8 cellular contexts compared by ENCODE assay signal in genomic region chr17:40490289-40490853, GRCh38. TPM values are rescaled to one million over a fixed set of nuclear protein-coding genes. Genes with fewer than 3 reads are reported as not detected.
A peak's percentile ranks its signal among the peaks of the same experiment; 100 is the strongest.
DNase-seq lines count a peak whose midpoint lies in the region; ATAC-seq and TF ChIP-seq lines count a peak whose summit lies in the region.

No MANE protein-coding gene starts in this region.

- H4K20me1 ChIP-seq in Loucy (ENCODE audit: insufficient read depth, low read length, poor library complexity, severe bottlenecking) = no peaks in the 10 kb centered on the region

- ATAC-seq in GM21381 (IDR thresholded peaks at IDR 0.05; ENCODE audit: unreplicated experiment) (no peak), GM19463 (IDR thresholded peaks at IDR 0.05; ENCODE audit: unreplicated experiment) (no peak)

- H3K27ac Mint-ChIP-seq in activated T-helper 2 cell treated with anti-CD3 and anti-CD28 coated beads, Interferon-gamma antibody, Interleukin-2, Interleukin-4, amounts not matched to agents 10 μg/mL and 5 μg/mL and 100 μg/mL, durations not matched to agents 14 hours and 24 hours and 36 hours = peak overlapping the region; percentile 25

- H3K9me2 ChIP-seq in Loucy (replicated peaks; ENCODE audit: low read depth, low read length) = no peaks in the 10 kb centered on the region

- no peaks in the 10 kb centered on the region for H3K27me3 ChIP-seq in Loucy (ENCODE audit: insufficient read depth, low read length, poor library complexity, severe bottlenecking)
- H3K27me3 ChIP-seq in right atrium auricular region = no peaks in the 10 kb centered on the region
- no peaks in the 10 kb centered on the region for H3K27me3 ChIP-seq in skeletal muscle satellite cell (ENCODE audit: control insufficient read depth, insufficient read depth, low read length)

- H3K4me1 Mint-ChIP-seq in activated T-helper 2 cell treated with anti-CD3 and anti-CD28 coated beads, Interferon-gamma antibody, Interleukin-2, Interleukin-4, amounts not matched to agents 10 μg/mL and 5 μg/mL and 100 μg/mL, durations not matched to agents 14 hours and 24 hours and 36 hours (ENCODE audit: low read depth) = peaks cover 54% of the 10 kb centered on the region

- H3K27me3 Mint-ChIP-seq in activated T-helper 2 cell treated with anti-CD3 and anti-CD28 coated beads, Interferon-gamma antibody, Interleukin-2, Interleukin-4, amounts not matched to agents 10 μg/mL and 5 μg/mL and 100 μg/mL, durations not matched to agents 14 hours and 24 hours and 36 hours (ENCODE audit: low read depth) = no peaks in the 10 kb centered on the region

- no peaks in the 10 kb centered on the region for H3K36me3 ChIP-seq in Loucy (ENCODE audit: insufficient read depth, low read length)
- no peaks in the 10 kb centered on the region for H3K36me3 ChIP-seq in right atrium auricular region
- H3K36me3 ChIP-seq in skeletal muscle satellite cell (ENCODE audit: insufficient read depth, low read length) = no peaks in the 10 kb centered on the region

- peak overlapping the region; percentile 34; the same call in 1 of the 2 replicates for H2AFZ ChIP-seq in Loucy (ENCODE audit: low read length)

- H3K4me1 ChIP-seq in Loucy (ENCODE audit: insufficient read depth, low read length, poor library complexity, severe bottlenecking) (peaks cover 19% of the 10 kb centered on the region), right atrium auricular region (peaks cover 0 to 8% of the 10 kb centered on the region in 2 donors), skeletal muscle satellite cell (ENCODE audit: control insufficient read depth, insufficient read depth, low read length) (peaks cover 49% of the 10 kb centered on the region)

- H3K4me2 ChIP-seq in Loucy (ENCODE audit: low read depth, low read length, poor library complexity, severe bottlenecking) (peak overlapping the region; percentile 41), skeletal muscle satellite cell (ENCODE audit: low read length) (peak overlapping the region; percentile 4)

- no peaks in the 10 kb centered on the region for H3F3A ChIP-seq in Loucy (ENCODE audit: low read depth)

- H3K4me3 ChIP-seq in Loucy (ENCODE audit: low read length, poor library complexity, severe bottlenecking) (no peak overlapping the region), right atrium auricular region (no peak overlapping the region), skeletal muscle satellite cell (ENCODE audit: low read length) (no peak overlapping the region)

- no peaks in the 10 kb centered on the region for H3K9me3 ChIP-seq in Loucy (ENCODE audit: insufficient read depth, low read depth, low read length)
- H3K9me3 ChIP-seq in right atrium auricular region = no peaks in the 10 kb centered on the region
- no peaks in the 10 kb centered on the region for H3K9me3 ChIP-seq in skeletal muscle satellite cell (replicated peaks; ENCODE audit: low read length)

- no peaks in the 10 kb centered on the region for H3K79me2 ChIP-seq in Loucy (ENCODE audit: insufficient read depth, low read length)

- no peaks in the 10 kb centered on the region for H3K36me3 Mint-ChIP-seq in activated T-helper 2 cell treated with anti-CD3 and anti-CD28 coated beads, Interferon-gamma antibody, Interleukin-2, Interleukin-4, amounts not matched to agents 10 μg/mL and 5 μg/mL and 100 μg/mL, durations not matched to agents 14 hours and 24 hours and 36 hours (ENCODE audit: low read depth)

- no peak overlapping the region for H3K4me3 Mint-ChIP-seq in activated T-helper 2 cell treated with anti-CD3 and anti-CD28 coated beads, Interferon-gamma antibody, Interleukin-2, Interleukin-4, amounts not matched to agents 10 μg/mL and 5 μg/mL and 100 μg/mL, durations not matched to agents 14 hours and 24 hours and 36 hours (ENCODE audit: low read depth)

- H3K9me3 Mint-ChIP-seq in activated T-helper 2 cell treated with anti-CD3 and anti-CD28 coated beads, Interferon-gamma antibody, Interleukin-2, Interleukin-4, amounts not matched to agents 10 μg/mL and 5 μg/mL and 100 μg/mL, durations not matched to agents 14 hours and 24 hours and 36 hours = no peaks in the 10 kb centered on the region

- DNase-seq in C1 segment of cervical spinal cord (lab: John Stamatoyannopoulos, UW) = peak in 13 of 14 donors; percentile 12 to 92 (median 60)
- DNase-seq in activated T-helper 2 cell treated with anti-CD3 and anti-CD28 coated beads, Interferon-gamma antibody, Interleukin-2, Interleukin-4, amounts not matched to agents 10 μg/mL and 5 μg/mL and 100 μg/mL, durations not matched to agents 14 hours and 24 hours and 36 hours (ENCODE audit: low spot score) = no peak
- peak; percentile 82 for DNase-seq in right atrium auricular region (ENCODE audit: low spot score)
- no peak for DNase-seq in NCI-H748 treated with DMSO at 0.1 percent for 48 hours (lab: John Stamatoyannopoulos, UW)

- H3K9ac ChIP-seq in Loucy (ENCODE audit: low read depth, low read length, poor library complexity, severe bottlenecking) (peak overlapping the region; percentile 33), skeletal muscle satellite cell (ENCODE audit: low read depth, low read length) (peak overlapping the region; percentile 52)

- H3K27ac ChIP-seq in right atrium auricular region = no peak overlapping the region

- intact Hi-C loops in activated T-helper 2 cell treated with anti-CD3 and anti-CD28 coated beads, Interferon-gamma antibody, Interleukin-2, Interleukin-4, amounts not matched to agents 10 μg/mL and 5 μg/mL and 100 μg/mL, durations not matched to agents 14 hours and 24 hours and 36 hours (cut with micrococcal nuclease) = no loop called here

- no peak for TF ChIP-seq CTCF in Loucy (conservative IDR thresholded peaks at IDR 0.05; ENCODE audit: low read length)
- TF ChIP-seq CTCF in right atrium auricular region (IDR thresholded peaks at IDR 0.05) = no peak

RNA-seq across cellular contexts. Expression of gene TNS4, which starts 11.1 kb away (rescaled TPM):
- total RNA-seq in activated T-helper 2 cell treated with anti-CD3 and anti-CD28 coated beads, Interferon-gamma antibody, Interleukin-2, Interleukin-4, amounts not matched to agents 10 μg/mL and 5 μg/mL and 100 μg/mL, durations not matched to agents 14 hours and 24 hours and 36 hours = 8.7 and 9.0 TPM in 2 replicates
- not detected for total RNA-seq in right atrium auricular region
- under 0.01 and 0.22 TPM in 2 replicates for total RNA-seq in skeletal muscle satellite cell (2012; rRNA removed)

RNA-seq across cellular contexts. Expression of gene IGFBP4, which starts 47.1 kb away (rescaled TPM):
- 54.6 and 59.3 TPM in 2 replicates for total RNA-seq in activated T-helper 2 cell treated with anti-CD3 and anti-CD28 coated beads, Interferon-gamma antibody, Interleukin-2, Interleukin-4, amounts not matched to agents 10 μg/mL and 5 μg/mL and 100 μg/mL, durations not matched to agents 14 hours and 24 hours and 36 hours
- total RNA-seq in right atrium auricular region = 100 to 1,000 TPM in 1 of 2 donors, 10 to 100 TPM in 1; 81.0 to 237 TPM
- 193 and 259 TPM in 2 replicates for total RNA-seq in skeletal muscle satellite cell (2012; rRNA removed)

Comparison
In these comparisons a context has a peak if more than half of its experiments do, and no peak if none do; other contexts are left out.
1. DNase-seq: peak in C1 segment of cervical spinal cord (13 of 14) and right atrium auricular region (single experiment); none in activated T-helper 2 cell treated with anti-CD3 and anti-CD28 coated beads, Interferon-gamma antibody, Interleukin-2, Interleukin-4, amounts not matched to agents 10 μg/mL and 5 μg/mL and 100 μg/mL, durations not matched to agents 14 hours and 24 hours and 36 hours (single experiment) and NCI-H748 treated with DMSO at 0.1 percent for 48 hours (single experiment).